In genomic region chr20:25623736-25624499, GRCh38 we compare ENCODE assay signal across 1 cellular context.
A peak's percentile ranks its signal among the peaks of the same experiment; 100 is the strongest.
TF ChIP-seq lines count a peak whose summit lies in the region.

Gene NANP (minus strand): TSS chr20:25624014. CDS start chr20:25623948, 66 bp downstream.

TF ChIP-seq in HepG2, 621 proteins besides CTCF, POLR2A, EP300 and RAD21 (continued from another document and continues in another):
- TF ChIP-seq ZNF12 (CRISPR knock-in tag; IDR thresholded peaks at IDR 0.05), result peak; percentile 45
- no peak for TF ChIP-seq SMARCE1 (IDR thresholded peaks at IDR 0.05; ENCODE audit: borderline replicate concordance)
- no peak for TF ChIP-seq LCORL (IDR thresholded peaks at IDR 0.05)
- TF ChIP-seq LCORL (CRISPR knock-in tag; IDR thresholded peaks at IDR 0.05), result peak; percentile 74; the same call in 1 of the 2 replicates
- TF ChIP-seq ATF5 (CRISPR knock-in tag; IDR thresholded peaks at IDR 0.05; ENCODE audit: low read depth), result peak; percentile 92; the same call in 1 of the 2 replicates
- TF ChIP-seq EHMT2 (IDR thresholded peaks at IDR 0.05; ENCODE audit: borderline replicate concordance, low read depth, low read length), result no peak; the same call in 1 of the 2 replicates
- TF ChIP-seq CBX5 (CRISPR knock-in tag; IDR thresholded peaks at IDR 0.05; ENCODE audit: borderline replicate concordance), result peak; percentile 76; the same call in 1 of the 2 replicates
- TF ChIP-seq FOXK2 (IDR thresholded peaks at IDR 0.05), result no peak
- peak; percentile 85 for TF ChIP-seq GMEB1 (CRISPR knock-in tag; IDR thresholded peaks at IDR 0.05; ENCODE audit: borderline replicate concordance)
- TF ChIP-seq ISL2 (CRISPR knock-in tag; IDR thresholded peaks at IDR 0.05), result peak; percentile 88
- TF ChIP-seq CBX1 (IDR thresholded peaks at IDR 0.05; ENCODE audit: low read depth), result peak; percentile 43
- peak; percentile 57; the same call in 1 of the 2 replicates for TF ChIP-seq ZNF460 (CRISPR knock-in tag; IDR thresholded peaks at IDR 0.05; ENCODE audit: borderline replicate concordance)
- TF ChIP-seq HIC2 (CRISPR knock-in tag; IDR thresholded peaks at IDR 0.05; ENCODE audit: low read depth), result peak; percentile 73
- no peak for TF ChIP-seq ZFP36 (IDR thresholded peaks at IDR 0.05; ENCODE audit: borderline replicate concordance, low read depth, low read length, partially characterized antibody)
- TF ChIP-seq HNF1A (IDR thresholded peaks at IDR 0.05; ENCODE audit: low read depth), result peak; percentile 58; the same call in 1 of the 2 replicates
- TF ChIP-seq HNF1A (CRISPR knock-in tag; IDR thresholded peaks at IDR 0.05; ENCODE audit: borderline replicate concordance), result peak; percentile 66; the same call in 1 of the 2 replicates
- peak; percentile 91 for TF ChIP-seq ZNF574 (CRISPR knock-in tag; IDR thresholded peaks at IDR 0.05)
- TF ChIP-seq ZNF792 (CRISPR knock-in tag; IDR thresholded peaks at IDR 0.05), result peak; percentile 96
- peak; percentile 27; the same call in 1 of the 2 replicates for TF ChIP-seq ZBTB49 (CRISPR knock-in tag; IDR thresholded peaks at IDR 0.05; ENCODE audit: borderline replicate concordance)
- no peak for TF ChIP-seq NCOA5 (CRISPR knock-in tag; IDR thresholded peaks at IDR 0.05)
- peak; percentile 87; the same call in 1 of the 2 replicates for TF ChIP-seq FUBP1 (CRISPR knock-in tag; IDR thresholded peaks at IDR 0.05; ENCODE audit: borderline replicate concordance)
- TF ChIP-seq GATAD2A (CRISPR knock-in tag; IDR thresholded peaks at IDR 0.05), result peak; percentile 88
- peak; percentile 78 for TF ChIP-seq RBM22 (optimal IDR thresholded peaks at IDR 0.05; ENCODE audit: low read length)
- TF ChIP-seq CC2D1A (CRISPR knock-in tag; IDR thresholded peaks at IDR 0.05), result peak; percentile 99
- peak; percentile 66; the same call in 1 of the 2 replicates for TF ChIP-seq ZBTB8A (CRISPR knock-in tag; IDR thresholded peaks at IDR 0.05; ENCODE audit: borderline replicate concordance, low read depth)
- TF ChIP-seq ZNF225 (CRISPR knock-in tag; IDR thresholded peaks at IDR 0.05), result peak; percentile 99
- peak; percentile 96 for TF ChIP-seq ZZZ3 (CRISPR knock-in tag; IDR thresholded peaks at IDR 0.05; ENCODE audit: borderline replicate concordance)
- TF ChIP-seq NFAT5 (CRISPR knock-in tag; IDR thresholded peaks at IDR 0.05), result peak; percentile 98
- peak; percentile 86 for TF ChIP-seq IRF1 (CRISPR knock-in tag; IDR thresholded peaks at IDR 0.05; ENCODE audit: low read depth)
- TF ChIP-seq ZMAT5 (CRISPR knock-in tag; IDR thresholded peaks at IDR 0.05; ENCODE audit: borderline replicate concordance, low read depth), result peak; percentile 80; the same call in 1 of the 2 replicates
- TF ChIP-seq NCOA1 (CRISPR knock-in tag; IDR thresholded peaks at IDR 0.05), result peak; percentile 99
- no peak for TF ChIP-seq SUZ12 (IDR thresholded peaks at IDR 0.05; ENCODE audit: low read depth, low read length)
- TF ChIP-seq MAFK (conservative IDR thresholded peaks at IDR 0.05 in 1 of 2, IDR thresholded peaks at IDR 0.05 in 1 of 2; ENCODE audit: low read length in 2 of 2), result no peak
- peak; percentile 23 for TF ChIP-seq KDM4B (CRISPR knock-in tag; IDR thresholded peaks at IDR 0.05)
